8 cellular contexts compared by ENCODE assay signal in the genomic region with DNA sequence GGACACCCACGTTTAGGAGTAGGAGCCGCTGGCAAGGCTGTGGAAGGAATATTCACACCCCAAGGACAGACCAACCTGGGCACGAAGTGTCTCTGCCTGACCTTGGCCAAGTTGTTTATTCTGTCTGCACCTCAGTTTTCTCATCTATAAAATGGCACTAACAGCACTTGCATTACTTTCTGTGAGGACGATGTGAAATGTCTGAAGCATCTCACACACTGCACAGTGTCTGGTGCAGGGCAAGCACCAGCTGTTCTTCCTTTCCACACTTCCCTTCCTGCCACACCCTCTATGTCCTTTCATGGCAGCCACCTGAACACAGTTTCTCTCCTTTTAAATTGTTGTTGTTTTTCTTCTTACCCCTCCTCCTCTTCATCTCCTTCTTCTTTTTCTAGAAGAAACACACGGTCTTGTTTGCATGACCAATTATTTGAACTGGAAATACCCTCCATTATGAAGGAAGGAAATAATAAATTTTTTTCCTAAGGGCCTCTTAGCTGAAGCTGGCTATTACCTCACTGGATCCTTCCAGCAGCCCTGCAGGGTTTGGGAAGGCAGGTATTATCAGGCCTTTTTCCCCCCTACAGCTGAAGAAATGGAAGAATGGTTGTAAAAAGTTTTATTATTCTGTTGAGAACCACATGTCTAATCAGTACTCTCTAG. TPM values are rescaled to one million over a fixed set of nuclear protein-coding genes. Genes with fewer than 3 reads are reported as not detected.
DNase-seq lines count a peak whose midpoint lies in the region; ATAC-seq and TF ChIP-seq lines count a peak whose summit lies in the region.

No MANE protein-coding gene starts in this region.

- no TSS peak for BruUV-seq in PC-9 (replicated peaks; lab: Mats Ljungman, UMichigan)

- DNase-seq in GM13977 (ENCODE audit: low spot score): peak; percentile 59
- no peak for DNase-seq in PC-9
- peak in 1 of 2 donors; percentile 26 for DNase-seq in foreskin keratinocyte
- peak in 1 of 2 donors; percentile 46 for DNase-seq in aorta
- DNase-seq in epidermal melanocyte (ENCODE audit: insufficient read length, low spot score): no peak
- no peak for DNase-seq in NCI-H1105 treated with DMSO at 0.1 percent for 48 hours (lab: John Stamatoyannopoulos, UW)
- no peak for DNase-seq in stimulated activated CD4-positive, alpha-beta T cell treated with anti-CD3 and anti-CD28 coated beads, Interleukin-2, amount 100 ng/mL, for 24 hours

- CTCF ChIA-PET in HEK293 (lab: Yijun Ruan, JAX): interaction anchor here (0.6 to 2.2 kb wide), 6 partner anchors 33 to 441 kb away, joined by 3 to 6 read pairs (median 3); no protein-coding TSS in a partner anchor
- CTCF ChIA-PET in PC-9 (lab: Charles Lee): interaction anchor here (0.5 to 1.6 kb wide), 3 partner anchors 10 to 66 kb away, joined by 3 to 7 read pairs (median 4); no protein-coding TSS in a partner anchor

- H3K4me3 ChIP-seq in HEK293 (ENCODE audit: low read depth, low read length) (no peak overlapping the region), PC-9 (no peak overlapping the region), aorta (ENCODE audit: low read length in 2 of 2) (no peak overlapping the region)

- H3K4me1 ChIP-seq in HEK293 (ENCODE audit: control insufficient read depth, insufficient read depth, low read length) (peaks cover 15% of the 10 kb centered on the region), PC-9 (replicated peaks; ENCODE audit: insufficient read depth) (peaks cover 41% of the 10 kb centered on the region), foreskin keratinocyte (peaks cover 34% of the 10 kb centered on the region), aorta (ENCODE audit: control insufficient read depth in 1 of 2, insufficient read depth in 2 of 2, low read length in 2 of 2) (peaks cover 6 to 7% of the 10 kb centered on the region in 2 donors)

- H3K9me3 ChIP-seq in HEK293 (ENCODE audit: control insufficient read depth, insufficient read depth, low read depth, low read length): no peaks in the 10 kb centered on the region
- no peaks in the 10 kb centered on the region for H3K9me3 ChIP-seq in PC-9 (ENCODE audit: insufficient read depth, low read depth)
- H3K9me3 ChIP-seq in aorta (ENCODE audit: control insufficient read depth, low read length): no peaks in the 10 kb centered on the region

- H3K4me2 ChIP-seq in PC-9: 0 out of 2 replicates have a peak overlapping the region, but pooled peaks have one; percentile 11

- POLR2A ChIA-PET in HEK293 (lab: Yijun Ruan, JAX) (interaction anchor here (1.8 kb wide), 1 partner anchor 54 kb away, joined by 6 read pairs; no protein-coding TSS in a partner anchor), PC-9 (lab: Charles Lee; ENCODE audit: unreplicated experiment) (interaction anchor here (0.5 kb wide), 2 partner anchors 17 to 43 kb away, joined by 4 to 17 read pairs; a partner anchor contains a TSS)

- H3K36me3 ChIP-seq in HEK293 (ENCODE audit: control insufficient read depth in 2 of 2, insufficient read depth in 1 of 2, low read length in 2 of 2) (no peaks in the 10 kb centered on the region), PC-9 (ENCODE audit: low read depth) (no peaks in the 10 kb centered on the region), aorta (ENCODE audit: control insufficient read depth in 1 of 2, insufficient read depth in 2 of 2, low read length in 1 of 2) (no peaks in the 10 kb centered on the region)

- no peak for TF ChIP-seq CTCF in GM13977 (IDR thresholded peaks at IDR 0.05; ENCODE audit: extremely low read depth, insufficient read depth, missing control alignments)
- no peak for TF ChIP-seq CTCF in HEK293 (tag by site-specific recombination; IDR thresholded peaks at IDR 0.05)
- TF ChIP-seq CTCF in PC-9 (conservative IDR thresholded peaks at IDR 0.05): no peak
- no peak for TF ChIP-seq CTCF in foreskin keratinocyte (conservative IDR thresholded peaks at IDR 0.05)

- ATAC-seq in foreskin keratinocyte (peak; percentile 62), aorta (ENCODE audit: low FRiP score) (no peak)

- no peaks in the 10 kb centered on the region for H3K79me2 ChIP-seq in PC-9 (ENCODE audit: low read depth)

- no peaks in the 10 kb centered on the region for H3K27me3 ChIP-seq in PC-9 (ENCODE audit: insufficient read depth, low read depth)
- H3K27me3 ChIP-seq in foreskin keratinocyte: no peaks in the 10 kb centered on the region
- no peaks in the 10 kb centered on the region for H3K27me3 ChIP-seq in aorta (ENCODE audit: control insufficient read depth in 1 of 2, insufficient read depth in 2 of 2, low read length in 1 of 2)

- in situ Hi-C loops in GM13977 (cut with MboI; ENCODE audit: low pct_unique_long_range_greater_than_20kb, low sequenced_read_pairs, unreplicated experiment): no loop called here

- intact Hi-C loops in PC-9 (cut with micrococcal nuclease; ENCODE audit: unreplicated experiment): no loop called here
- intact Hi-C loops in aorta (cut with DNase I): no loop called here

- 38 to 44% methylated on average over 5 of the region's 5 CpGs for WGBS in aorta, 2 donors

- no peaks in the 10 kb centered on the region for H4K20me1 ChIP-seq in PC-9 (ENCODE audit: insufficient read depth)

- H3F3A ChIP-seq in PC-9 (ENCODE audit: insufficient read depth, low read depth): peaks cover 22% of the 10 kb centered on the region; the same call in 1 of the 2 replicates

- H2AFZ ChIP-seq in PC-9: no peak overlapping the region

- no peaks in the 10 kb centered on the region for H3K9me2 ChIP-seq in PC-9 (ENCODE audit: insufficient read depth)

- H3K27ac ChIP-seq in HEK293 (ENCODE audit: extremely low read depth, low read depth, low read length): no peak overlapping the region
- no peak overlapping the region for H3K27ac ChIP-seq in PC-9
- H3K27ac ChIP-seq in foreskin keratinocyte: peak overlapping the region; percentile 87
- peak overlapping the region; percentile 77 to 87 for H3K27ac ChIP-seq in aorta (ENCODE audit: low read depth in 1 of 2, low read length in 2 of 2)

TF ChIP-seq in HEK293, 187 proteins besides CTCF, POLR2A, EP300 and RAD21 (continues in another document):
- TF ChIP-seq ZNF266 (tag by site-specific recombination; IDR thresholded peaks at IDR 0.05; ENCODE audit: low read depth) (no peak), ZNF274 (IDR thresholded peaks at IDR 0.05; ENCODE audit: low read length) (no peak), ZNF274 (tag by site-specific recombination; IDR thresholded peaks at IDR 0.05; ENCODE audit: borderline replicate concordance) (no peak), GFI1B (tag by site-specific recombination; IDR thresholded peaks at IDR 0.05) (no peak), ZNF623 (tag by site-specific recombination; IDR thresholded peaks at IDR 0.05) (no peak), ZNF654 (tag by site-specific recombination; IDR thresholded peaks at IDR 0.05; ENCODE audit: low read depth) (no peak), ZNF2 (tag by site-specific recombination; IDR thresholded peaks at IDR 0.05) (no peak), BCL11B (tag by site-specific recombination; IDR thresholded peaks at IDR 0.05; ENCODE audit: low read depth) (no peak), SCRT1 (tag by site-specific recombination; IDR thresholded peaks at IDR 0.05; ENCODE audit: borderline replicate concordance) (no peak), ZNF350 (tag by site-specific recombination; IDR thresholded peaks at IDR 0.05) (no peak), ZNF529 (tag by site-specific recombination; IDR thresholded peaks at IDR 0.05; ENCODE audit: insufficient replicate concordance) (no peak), ZNF366 (tag by site-specific recombination; conservative IDR thresholded peaks at IDR 0.05) (0 out of 2 replicates have a peak, but pooled peaks have one; percentile 15), GLIS1 (tag by site-specific recombination; IDR thresholded peaks at IDR 0.05) (peak; percentile 24; the same call in 1 of the 2 replicates), ZNF416 (tag by site-specific recombination; IDR thresholded peaks at IDR 0.05) (no peak), ZNF548 (tag by site-specific recombination; IDR thresholded peaks at IDR 0.05) (no peak), YY2 (tag by site-specific recombination; IDR thresholded peaks at IDR 0.05) (0 out of 2 replicates have a peak, but pooled peaks have one; percentile 17), KLF1 (tag by site-specific recombination; IDR thresholded peaks at IDR 0.05) (peak; percentile 25; the same call in 1 of the 2 replicates), RBAK (tag by site-specific recombination; IDR thresholded peaks at IDR 0.05) (no peak), ZNF561 (tag by site-specific recombination; IDR thresholded peaks at IDR 0.05; ENCODE audit: borderline replicate concordance) (no peak)
- TF ChIP-seq, protein P1, sequence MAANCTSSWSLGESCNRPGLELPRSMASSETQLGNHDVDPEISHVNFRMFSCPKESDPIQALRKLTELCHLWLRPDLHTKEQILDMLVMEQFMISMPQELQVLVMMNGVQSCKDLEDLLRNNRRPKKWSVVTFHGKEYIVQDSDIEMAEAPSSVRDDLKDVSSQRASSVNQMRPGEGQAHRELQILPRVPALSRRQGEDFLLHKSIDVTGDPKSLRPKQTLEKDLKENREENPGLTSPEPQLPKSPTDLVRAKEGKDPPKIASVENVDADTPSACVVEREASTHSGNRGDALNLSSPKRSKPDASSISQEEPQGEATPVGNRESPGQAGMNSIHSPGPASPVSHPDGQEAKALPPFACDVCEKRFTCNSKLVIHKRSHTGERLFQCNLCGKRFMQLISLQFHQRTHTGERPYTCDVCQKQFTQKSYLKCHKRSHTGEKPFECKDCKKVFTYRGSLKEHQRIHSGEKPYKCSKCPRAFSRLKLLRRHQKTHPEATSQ (tag by site-specific recombination; IDR thresholded peaks at IDR 0.05): no peak
- TF ChIP-seq, protein P2, sequence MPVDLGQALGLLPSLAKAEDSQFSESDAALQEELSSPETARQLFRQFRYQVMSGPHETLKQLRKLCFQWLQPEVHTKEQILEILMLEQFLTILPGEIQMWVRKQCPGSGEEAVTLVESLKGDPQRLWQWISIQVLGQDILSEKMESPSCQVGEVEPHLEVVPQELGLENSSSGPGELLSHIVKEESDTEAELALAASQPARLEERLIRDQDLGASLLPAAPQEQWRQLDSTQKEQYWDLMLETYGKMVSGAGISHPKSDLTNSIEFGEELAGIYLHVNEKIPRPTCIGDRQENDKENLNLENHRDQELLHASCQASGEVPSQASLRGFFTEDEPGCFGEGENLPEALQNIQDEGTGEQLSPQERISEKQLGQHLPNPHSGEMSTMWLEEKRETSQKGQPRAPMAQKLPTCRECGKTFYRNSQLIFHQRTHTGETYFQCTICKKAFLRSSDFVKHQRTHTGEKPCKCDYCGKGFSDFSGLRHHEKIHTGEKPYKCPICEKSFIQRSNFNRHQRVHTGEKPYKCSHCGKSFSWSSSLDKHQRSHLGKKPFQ (tag by site-specific recombination; IDR thresholded peaks at IDR 0.05): no peak

RNA-seq across cellular contexts. Expression of a gene that starts 42.9 kb away (rescaled TPM):
- total RNA-seq in PC-9 (2021) (5.1 and 6.5 TPM in 2 replicates), foreskin keratinocyte (6.3 and 6.5 TPM in 2 replicates), aorta (1 to 10 TPM; 3.9 to 5.4 TPM)
- polyA plus RNA-seq in foreskin keratinocyte (8.6 and 9.9 TPM in 2 replicates), aorta (10 to 100 TPM in 1 of 2 donors, 1 to 10 TPM in 1; 3.4 to 19.3 TPM)

RNA-seq across cellular contexts. Expression of a gene that starts 51.9 kb away (rescaled TPM):
- 102 and 107 TPM in 2 replicates for total RNA-seq in PC-9 (2021)
- 55.3 and 60.4 TPM in 2 replicates for total RNA-seq in foreskin keratinocyte
- 31.9 and 32.1 TPM in 2 replicates for polyA plus RNA-seq in foreskin keratinocyte
- 100 to 1,000 TPM; 187 to 252 TPM for total RNA-seq in aorta
- 10 to 100 TPM; 51.2 to 91.7 TPM for polyA plus RNA-seq in aorta

Comparison
In these comparisons a context has a peak if more than half of its experiments do, and no peak if none do; other contexts are left out.
1. H3K27ac ChIP-seq: peak in foreskin keratinocyte (single experiment) and aorta (2 of 2); none in HEK293 (single experiment) and PC-9 (single experiment).